In genomic region chr1:230174041-230174440, GRCh38 we compare ENCODE assay signal across 19 cellular contexts.
DNase-seq lines count a peak whose midpoint lies in the region; ATAC-seq and TF ChIP-seq lines count a peak whose summit lies in the region.
"Had no signal": no experiment of that assay in that cellular context is flagged by ENCODE, and none has a peak within 500 bp of the region (broad histone marks: within the 10 kb centered on the region; RNA-seq: fewer than 3 reads in every experiment).

No MANE protein-coding gene starts in this region.

- DNase-seq in H9 (peak; percentile 19), WTC11 (ENCODE audit: low spot score) (no peak), islet precursor cell (peak; percentile 24), G401 (ENCODE audit: low spot score) (no peak), NOMO-1 treated with dmso at 0.1 percent for 144 hours (lab: John Stamatoyannopoulos, UW; ENCODE audit: unreplicated experiment) (no peak)
- DNase-seq in activated naive CD4-positive, alpha-beta T cell treated with anti-CD3 and anti-CD28 coated beads, Interleukin-2, amount 10 ng/mL, durations not matched to agents 7 days and 5 days, result no peak
- DNase-seq: Calu3; CD4-positive, alpha-beta memory T cell; NCI-H1048; NCI-H1436 treated with DMSO at 0.1 percent for 48 hours; NCI-H2081; NCI-H510A treated with DMSO at 0.1 percent for 48 hours; Right ventricle myocardium superior had no signal

- H3K27me3 ChIP-seq in H9 (ENCODE audit: insufficient read depth, low read length), result no peaks in the 10 kb centered on the region

- H3K56ac ChIP-seq in H9 (ENCODE audit: insufficient read length, low read depth, low read length), result no peak overlapping the region

- H2BK20ac ChIP-seq in H9 (ENCODE audit: low read depth, low read length, poor library complexity, severe bottlenecking), result no peak overlapping the region

- TF ChIP-seq CTCF in H9 (conservative IDR thresholded peaks at IDR 0.05) (no peak), WTC11 (IDR thresholded peaks at IDR 0.05) (no peak)

- no peak overlapping the region for H3K18ac ChIP-seq in H9 (ENCODE audit: insufficient read length, low read depth, low read length)

- H4K8ac ChIP-seq in H9 (replicated peaks; ENCODE audit: insufficient read length, low read depth, low read length), result no peak overlapping the region

- no peak overlapping the region for H3K27ac ChIP-seq in H9 (ENCODE audit: insufficient read length, low read depth, low read length)
- H3K27ac ChIP-seq: KMS-11, SK-N-MC had no signal

- H3K4me3 Mint-ChIP-seq in H9 (no peak overlapping the region), WTC11 (no peak overlapping the region)
- no peak overlapping the region for H3K4me3 Mint-ChIP-seq in stimulated activated memory B cell treated with anti-CD40 and anti-IgM and Interleukin-4, amounts not matched to agents 10 μg/mL and 1 μg/mL and 100 μg/mL, for 72 hours
- no peak overlapping the region for H3K4me3 Mint-ChIP-seq in activated naive CD4-positive, alpha-beta T cell treated with anti-CD3 and anti-CD28 coated beads, Interleukin-2, amount 10 ng/mL, durations not matched to agents 7 days and 5 days
- H3K4me3 Mint-ChIP-seq: B cell; CD4-positive, alpha-beta memory T cell had no signal

- no peak overlapping the region for H3T11ph ChIP-seq in H9 (ENCODE audit: low read length)

- H3K9ac ChIP-seq in H9 (ENCODE audit: extremely low read depth, insufficient read length, low read length), result no peak overlapping the region
- H3K9ac ChIP-seq: KMS-11 had no signal

- H3K79me2 ChIP-seq in H9 (ENCODE audit: insufficient read depth, low read length), result peaks cover 2% of the 10 kb centered on the region; the same call in 1 of the 2 replicates

- H2BK120ac ChIP-seq in H9 (ENCODE audit: low read depth, low read length, poor library complexity, severe bottlenecking), result no peak overlapping the region

- no peak overlapping the region for H2AK5ac ChIP-seq in H9 (ENCODE audit: insufficient read length, low read length)

- CTCF ChIA-PET in WTC11 (lab: Charles Lee), result no interaction called here
- CTCF ChIA-PET in activated naive CD4-positive, alpha-beta T cell treated with anti-CD3 and anti-CD28 coated beads, Interleukin-2, amount 10 ng/mL, durations not matched to agents 7 days and 5 days (lab: Charles Lee), result no interaction called here

- no peak overlapping the region for H4K5ac ChIP-seq in H9 (ENCODE audit: insufficient read length, low read depth, low read length)

- H3K4me1 ChIP-seq in H9 (ENCODE audit: insufficient read depth, low read length), result peaks cover 9% of the 10 kb centered on the region

- H3K4me1 Mint-ChIP-seq in H9, result peaks cover 38 to 53% of the 10 kb centered on the region in 2 experiments
- H3K4me1 Mint-ChIP-seq in WTC11, result peaks cover 70% of the 10 kb centered on the region
- peaks cover 62% of the 10 kb centered on the region for H3K4me1 Mint-ChIP-seq in stimulated activated memory B cell treated with anti-CD40 and anti-IgM and Interleukin-4, amounts not matched to agents 10 μg/mL and 1 μg/mL and 100 μg/mL, for 72 hours
- peaks cover 32% of the 10 kb centered on the region for H3K4me1 Mint-ChIP-seq in activated naive CD4-positive, alpha-beta T cell treated with anti-CD3 and anti-CD28 coated beads, Interleukin-2, amount 10 ng/mL, durations not matched to agents 7 days and 5 days

- H2AFZ ChIP-seq in H9 (ENCODE audit: low read length), result no peak overlapping the region

- H3K23me2 ChIP-seq in H9 (ENCODE audit: insufficient read length, low read depth, low read length, poor library complexity, severe bottlenecking), result no peaks in the 10 kb centered on the region

- no peak overlapping the region for H4K91ac ChIP-seq in H9 (ENCODE audit: insufficient read length, low read depth, low read length)

- no peak overlapping the region for H3K14ac ChIP-seq in H9 (ENCODE audit: insufficient read depth, low read length)

- H3K4me2 ChIP-seq in H9 (ENCODE audit: insufficient read depth, insufficient read length, low read length), result no peak overlapping the region
- H3K4me2 ChIP-seq: KMS-11 had no signal

- no peak overlapping the region for H2BK5ac ChIP-seq in H9 (ENCODE audit: insufficient read length, low read length)

- in situ Hi-C loops in G401 (cut with HindIII; ENCODE audit: low sequenced_read_pairs), result no loop called here

- no peaks in the 10 kb centered on the region for H3K9me3 ChIP-seq in H9 (ENCODE audit: control insufficient read depth, low read depth, low read length)

- WGBS in H9 (ENCODE audit: extremely low coverage, insufficient read length, low lambda C conversion rate), result no CpG with 5 or more reads among the region's 7 CpGs

- H3K9me3 Mint-ChIP-seq in H9 (no peaks in the 10 kb centered on the region), WTC11 (no peaks in the 10 kb centered on the region)
- no peaks in the 10 kb centered on the region for H3K9me3 Mint-ChIP-seq in stimulated activated memory B cell treated with anti-CD40 and anti-IgM and Interleukin-4, amounts not matched to agents 10 μg/mL and 1 μg/mL and 100 μg/mL, for 72 hours
- H3K9me3 Mint-ChIP-seq in activated naive CD4-positive, alpha-beta T cell treated with anti-CD3 and anti-CD28 coated beads, Interleukin-2, amount 10 ng/mL, durations not matched to agents 7 days and 5 days, result no peaks in the 10 kb centered on the region
- H3K9me3 Mint-ChIP-seq: CD4-positive, alpha-beta memory T cell had no signal

- no peak overlapping the region for H2BK12ac ChIP-seq in H9 (ENCODE audit: insufficient read length, low read depth, low read length)

- POLR2A ChIA-PET in WTC11 (lab: Charles Lee), result no interaction called here

- peaks cover 3% of the 10 kb centered on the region for H3K79me1 ChIP-seq in H9 (ENCODE audit: insufficient read depth, low read depth, low read length, poor library complexity, severe bottlenecking)

- no peak overlapping the region for H3K23ac ChIP-seq in H9 (ENCODE audit: insufficient read length, low read depth, low read length)

- H3K27me3 Mint-ChIP-seq in H9 (ENCODE audit: low read depth), result no peaks in the 10 kb centered on the region
- no peaks in the 10 kb centered on the region for H3K27me3 Mint-ChIP-seq in WTC11 (ENCODE audit: low read depth)
- no peaks in the 10 kb centered on the region for H3K27me3 Mint-ChIP-seq in stimulated activated memory B cell treated with anti-CD40 and anti-IgM and Interleukin-4, amounts not matched to agents 10 μg/mL and 1 μg/mL and 100 μg/mL, for 72 hours
- no peaks in the 10 kb centered on the region for H3K27me3 Mint-ChIP-seq in activated naive CD4-positive, alpha-beta T cell treated with anti-CD3 and anti-CD28 coated beads, Interleukin-2, amount 10 ng/mL, durations not matched to agents 7 days and 5 days
- H3K27me3 Mint-ChIP-seq: B cell; CD4-positive, alpha-beta memory T cell had no signal

- no peaks in the 10 kb centered on the region for H4K20me1 ChIP-seq in H9 (ENCODE audit: control insufficient read depth, insufficient read depth, insufficient read length)

- ATAC-seq in WTC11, result no peak
- no peak for ATAC-seq in stimulated activated memory B cell treated with anti-CD40 and anti-IgM and Interleukin-4, amounts not matched to agents 10 μg/mL and 1 μg/mL and 100 μg/mL, for 72 hours
- ATAC-seq: HCT116, HepG2 had no signal

- H3K36me3 Mint-ChIP-seq in H9 (ENCODE audit: insufficient read depth in 1 of 3, low read depth in 3 of 3) (peaks cover 4 to 7% (median 6%) of the 10 kb centered on the region in 3 experiments; a peak in 5 of 7 replicates), WTC11 (peaks cover 6% of the 10 kb centered on the region)
- H3K36me3 Mint-ChIP-seq in stimulated activated memory B cell treated with anti-CD40 and anti-IgM and Interleukin-4, amounts not matched to agents 10 μg/mL and 1 μg/mL and 100 μg/mL, for 72 hours, result peaks cover 27% of the 10 kb centered on the region
- H3K36me3 Mint-ChIP-seq in activated naive CD4-positive, alpha-beta T cell treated with anti-CD3 and anti-CD28 coated beads, Interleukin-2, amount 10 ng/mL, durations not matched to agents 7 days and 5 days, result peaks cover 6% of the 10 kb centered on the region

- no peak overlapping the region for H3K4ac ChIP-seq in H9 (ENCODE audit: low read depth, low read length)

- H3K27ac Mint-ChIP-seq in H9, result peak overlapping the region in 1 of 3 experiments; percentile 21; a peak in 1 of 7 replicates
- H3K27ac Mint-ChIP-seq in WTC11, result 0 out of 2 replicates have a peak overlapping the region, but pooled peaks have one; percentile 11
- H3K27ac Mint-ChIP-seq in stimulated activated memory B cell treated with anti-CD40 and anti-IgM and Interleukin-4, amounts not matched to agents 10 μg/mL and 1 μg/mL and 100 μg/mL, for 72 hours, result peak overlapping the region; percentile 0
- no peak overlapping the region for H3K27ac Mint-ChIP-seq in activated naive CD4-positive, alpha-beta T cell treated with anti-CD3 and anti-CD28 coated beads, Interleukin-2, amount 10 ng/mL, durations not matched to agents 7 days and 5 days
- H3K27ac Mint-ChIP-seq: CD4-positive, alpha-beta memory T cell had no signal

- no peak overlapping the region for H2BK15ac ChIP-seq in H9 (ENCODE audit: low read depth, low read length)

TF ChIP-seq in WTC11, 78 proteins besides CTCF, POLR2A, EP300 and RAD21 (continues in another document):
- TF ChIP-seq ESRRA (CRISPR knock-in tag; IDR thresholded peaks at IDR 0.05; ENCODE audit: borderline replicate concordance) (no peak), FOXP1 (CRISPR knock-in tag; IDR thresholded peaks at IDR 0.05; ENCODE audit: borderline replicate concordance) (no peak)
- TF ChIP-seq, protein P1, sequence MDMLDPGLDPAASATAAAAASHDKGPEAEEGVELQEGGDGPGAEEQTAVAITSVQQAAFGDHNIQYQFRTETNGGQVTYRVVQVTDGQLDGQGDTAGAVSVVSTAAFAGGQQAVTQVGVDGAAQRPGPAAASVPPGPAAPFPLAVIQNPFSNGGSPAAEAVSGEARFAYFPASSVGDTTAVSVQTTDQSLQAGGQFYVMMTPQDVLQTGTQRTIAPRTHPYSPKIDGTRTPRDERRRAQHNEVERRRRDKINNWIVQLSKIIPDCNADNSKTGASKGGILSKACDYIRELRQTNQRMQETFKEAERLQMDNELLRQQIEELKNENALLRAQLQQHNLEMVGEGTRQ (CRISPR knock-in tag; IDR thresholded peaks at IDR 0.05), result no peak
- TF ChIP-seq, protein P2, sequence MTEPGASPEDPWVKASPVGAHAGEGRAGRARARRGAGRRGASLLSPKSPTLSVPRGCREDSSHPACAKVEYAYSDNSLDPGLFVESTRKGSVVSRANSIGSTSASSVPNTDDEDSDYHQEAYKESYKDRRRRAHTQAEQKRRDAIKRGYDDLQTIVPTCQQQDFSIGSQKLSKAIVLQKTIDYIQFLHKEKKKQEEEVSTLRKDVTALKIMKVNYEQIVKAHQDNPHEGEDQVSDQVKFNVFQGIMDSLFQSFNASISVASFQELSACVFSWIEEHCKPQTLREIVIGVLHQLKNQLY (CRISPR knock-in tag; IDR thresholded peaks at IDR 0.05), result no peak

Comparison
In these comparisons a context has a peak if more than half of its experiments do, and no peak if none do; other contexts are left out.
1. DNase-seq: peak in H9 (single experiment) and islet precursor cell (single experiment); none in WTC11 (single experiment), G401 (single experiment), NOMO-1 treated with dmso at 0.1 percent for 144 hours (single experiment) and activated naive CD4-positive, alpha-beta T cell treated with anti-CD3 and anti-CD28 coated beads, Interleukin-2, amount 10 ng/mL, durations not matched to agents 7 days and 5 days (single experiment).